Comparison of ENCODE assay signal across 8 cellular contexts in genomic region chr12:27245039-27245438, GRCh38. TPM values are rescaled to one million over a fixed set of nuclear protein-coding genes. Genes with fewer than 3 reads are reported as not detected.
DNase-seq lines count a peak whose midpoint lies in the region; ATAC-seq and TF ChIP-seq lines count a peak whose summit lies in the region.

No MANE protein-coding gene starts in this region.

- H3K27ac ChIP-seq in 22Rv1 = peak overlapping the region; percentile 68
- peak overlapping the region in 3 of 4 donors; percentile 81 to 84 (median 83) for H3K27ac ChIP-seq in body of pancreas
- H3K27ac ChIP-seq in mesendoderm (ENCODE audit: low read depth, low read length) = no peak overlapping the region

- H3K79me1 ChIP-seq in mesendoderm (ENCODE audit: low read length) = peaks cover 7% of the 10 kb centered on the region

- no peak overlapping the region for H2BK120ac ChIP-seq in mesendoderm (ENCODE audit: low read depth, low read length)

- intact Hi-C loops in body of pancreas (cut with DNase I) = no loop called here

- H3K9me3 ChIP-seq in body of pancreas = no peaks in the 10 kb centered on the region

- H3K27me3 ChIP-seq in body of pancreas = no peaks in the 10 kb centered on the region
- H3K27me3 ChIP-seq in mesendoderm (ENCODE audit: insufficient read depth, low read length, poor library complexity) = no peaks in the 10 kb centered on the region

- no peak overlapping the region for H2BK15ac ChIP-seq in mesendoderm (replicated peaks; ENCODE audit: low read depth)

- ATAC-seq in body of pancreas = no peak
- ATAC-seq in GM21390 (IDR thresholded peaks at IDR 0.05; ENCODE audit: unreplicated experiment) = no peak
- ATAC-seq in HG03378 (IDR thresholded peaks at IDR 0.05; ENCODE audit: unreplicated experiment) = no peak
- no peak for ATAC-seq in HG03432 (IDR thresholded peaks at IDR 0.05; ENCODE audit: unreplicated experiment)

- no peak overlapping the region for H2AK5ac ChIP-seq in mesendoderm (ENCODE audit: low read length)

- WGBS in body of pancreas, 2 donors = 8 to 11% methylated on average over 3 of the region's 3 CpGs
- no CpG with 5 or more reads among the region's 3 CpGs for WGBS in mesendoderm (ENCODE audit: extremely low coverage, insufficient coverage, low lambda C conversion rate)

- H3K4me3 ChIP-seq in HFF-Myc (replicated peaks; ENCODE audit: low read depth, low read length) = peak overlapping the region; percentile 71
- H3K4me3 ChIP-seq in body of pancreas = peak overlapping the region; percentile 65 to 78
- peak overlapping the region; percentile 97 for H3K4me3 ChIP-seq in mesendoderm (ENCODE audit: low read length)

- H3K36me3 ChIP-seq in body of pancreas (replicated peaks in 1 of 2; ENCODE audit: insufficient read depth in 1 of 2, low read depth in 2 of 2) (no peaks in the 10 kb centered on the region), mesendoderm (ENCODE audit: control insufficient read depth, insufficient read depth, low read length) (no peaks in the 10 kb centered on the region)

- H3K23ac ChIP-seq in mesendoderm (ENCODE audit: low read length) = no peak overlapping the region

- TF ChIP-seq CTCF in 22Rv1 (IDR thresholded peaks at IDR 0.05) (no peak), HFF-Myc (IDR thresholded peaks at IDR 0.05; ENCODE audit: low read depth, low read length, missing control alignments) (no peak), body of pancreas (IDR thresholded peaks at IDR 0.05) (no peak)

- H4K8ac ChIP-seq in mesendoderm (ENCODE audit: low read depth, low read length) = no peak overlapping the region

- TF ChIP-seq POLR2A in body of pancreas (IDR thresholded peaks at IDR 0.05) = no peak

- peak overlapping the region; percentile 94 for H3K9ac ChIP-seq in mesendoderm (ENCODE audit: low read length)

- H2BK5ac ChIP-seq in mesendoderm (ENCODE audit: low read length) = no peak overlapping the region

- H3K79me2 ChIP-seq in mesendoderm (ENCODE audit: control insufficient read depth, insufficient read depth, low read length) = peaks cover 12% of the 10 kb centered on the region

- peak overlapping the region; percentile 95 for H3K56ac ChIP-seq in mesendoderm (ENCODE audit: low read length)

- DNase-seq in HFF-Myc (ENCODE audit: extremely low read depth, low read depth) (no peak), body of pancreas (no peak), mesendoderm (peak; percentile 26), NCI-H82 treated with DMSO at 0.1 percent for 48 hours (lab: John Stamatoyannopoulos, UW; ENCODE audit: unreplicated experiment) (no peak)

- H3K4me1 ChIP-seq in body of pancreas (peaks cover 22% of the 10 kb centered on the region), mesendoderm (ENCODE audit: control insufficient read depth, low read depth, low read length) (no peaks in the 10 kb centered on the region)

- no peak overlapping the region for H3K18ac ChIP-seq in mesendoderm (ENCODE audit: low read length)

- H3K4me2 ChIP-seq in mesendoderm (ENCODE audit: low read length) = peak overlapping the region; percentile 95

- H4K5ac ChIP-seq in mesendoderm (ENCODE audit: low read length) = no peak overlapping the region

- H3K4ac ChIP-seq in mesendoderm (ENCODE audit: low read depth, low read length) = no peak overlapping the region

RNA-seq across cellular contexts. Expression of gene STK38L, which starts 1.0 kb away (rescaled TPM):
- total RNA-seq in body of pancreas = 10 to 100 TPM; 17.5 to 28.0 TPM
- polyA plus RNA-seq in mesendoderm (2013, experiment 1 of 2) = 34.3 TPM
- 35.0 TPM for polyA plus RNA-seq in mesendoderm (2013, experiment 2 of 2)
